8 cellular contexts compared by ENCODE assay signal in the genomic region with DNA sequence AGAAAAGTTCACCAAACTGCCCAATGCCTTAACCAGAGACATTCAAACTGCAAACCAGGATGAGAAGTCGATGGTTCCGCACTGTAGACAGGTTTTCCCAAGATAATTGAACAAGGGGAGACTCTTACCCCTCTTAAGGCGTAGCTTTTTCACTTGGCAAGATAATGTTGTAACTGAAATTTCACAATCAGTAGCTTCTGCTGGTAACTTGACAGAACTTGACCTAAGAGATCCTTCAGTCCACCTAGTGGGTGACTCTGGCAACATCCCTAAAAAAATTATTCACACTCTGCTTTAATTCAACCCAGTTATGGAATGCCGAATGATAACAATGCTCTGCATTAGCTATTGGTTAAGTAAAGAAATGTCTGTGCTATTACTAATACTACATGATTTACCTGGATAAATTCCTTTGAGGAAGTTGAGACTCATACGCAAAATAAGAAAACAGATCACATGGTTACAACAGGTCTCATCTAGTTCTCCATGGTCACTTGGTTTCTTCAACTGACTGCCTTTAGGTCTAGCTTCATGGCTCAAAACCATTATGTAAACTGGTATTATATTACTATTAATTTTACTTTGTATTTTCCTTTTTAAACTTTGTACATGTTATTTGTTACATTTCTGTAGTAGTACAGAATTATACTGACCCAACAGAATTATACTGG. TPM values are rescaled to one million over a fixed set of nuclear protein-coding genes. Genes with fewer than 3 reads are reported as not detected.
DNase-seq lines count a peak whose midpoint lies in the region; ATAC-seq, FAIRE-seq and TF ChIP-seq lines count a peak whose summit lies in the region.

No MANE protein-coding gene starts in this region.

- H3K4me3 Mint-ChIP-seq in CD8-positive, alpha-beta memory T cell = no peak overlapping the region

- POLR2A ChIA-PET in K562 (lab: Yijun Ruan, JAX) = interaction anchor here (0.9 to 1.7 kb wide), 5 partner anchors 8 to 334 kb away, joined by 3 to 5 read pairs (median 5); a partner anchor contains a TSS
- POLR2A ChIA-PET in CD8-positive, alpha-beta memory T cell (lab: Charles Lee) = interaction anchor here (0.6 kb wide), 1 partner anchor 477 kb away, joined by 4 read pairs; no protein-coding TSS in a partner anchor

- no peaks in the 10 kb centered on the region for H3K36me3 Mint-ChIP-seq in CD8-positive, alpha-beta memory T cell

- H4K20me1 ChIP-seq in K562 (replicated peaks; ENCODE audit: control insufficient read depth, insufficient read depth, low read length) = no peaks in the 10 kb centered on the region; the same call in 1 of the 2 replicates

- peak overlapping the region; percentile 54 for H3K4me2 ChIP-seq in K562 (ENCODE audit: insufficient read depth, low read length)

- TF ChIP-seq EP300 in K562 (IDR thresholded peaks at IDR 0.05; ENCODE audit: low read length) = no peak
- TF ChIP-seq EP300 in ovary (IDR thresholded peaks at IDR 0.05) = no peak

- H3K9me3 Mint-ChIP-seq in CD8-positive, alpha-beta memory T cell = no peaks in the 10 kb centered on the region

- H3K4me1 ChIP-seq in K562 (replicated peaks in 1 of 2; ENCODE audit: control insufficient read depth in 2 of 2, insufficient read depth in 2 of 2, low read length in 2 of 2) = peaks cover 11 to 27% of the 10 kb centered on the region in 2 experiments
- H3K4me1 ChIP-seq in ovary (ENCODE audit: insufficient read depth) = peaks cover 7% of the 10 kb centered on the region
- H3K4me1 ChIP-seq in CD8-positive, alpha-beta memory T cell (ENCODE audit: insufficient read depth, low read length) = no peaks in the 10 kb centered on the region

- H3K27ac ChIP-seq in K562 (ENCODE audit: extremely low read depth, low read depth, low read length) (peak overlapping the region; percentile 64), ovary (no peak overlapping the region)
- H3K27ac ChIP-seq in CD8-positive, alpha-beta memory T cell (ENCODE audit: low read depth, low read length) = no peak overlapping the region

- 9% methylated on average over 5 of the region's 5 CpGs for whole genome bisulfite sequencing in K562 (ENCODE audit: insufficient coverage, low coverage, missing lambda C conversion rate)
- WGBS in ovary, 3 donors = 74 to 82% (median 78%) methylated on average over 5 of the region's 5 CpGs

- no peak overlapping the region for H3K27ac Mint-ChIP-seq in CD8-positive, alpha-beta memory T cell

- CTCF ChIA-PET in K562 (lab: Yijun Ruan, JAX; ENCODE audit: low intra/inter-chr PET ratio) = interaction anchor here (0.9 to 1.1 kb wide), 2 partner anchors 68 to 69 kb away, joined by 4 to 5 read pairs; no protein-coding TSS in a partner anchor
- CTCF ChIA-PET in CD8-positive, alpha-beta memory T cell (lab: Charles Lee) = interaction anchor here (1.2 kb wide), 1 partner anchor 137 kb away, joined by 3 read pairs; no protein-coding TSS in a partner anchor

- TF ChIP-seq CTCF in K562 (IDR thresholded peaks at IDR 0.05 in 2 of 3, conservative IDR thresholded peaks at IDR 0.05 in 1 of 3; ENCODE audit: insufficient read depth in 2 of 3, low read depth in 1 of 3, low read length in 3 of 3) (peak; percentile 49 to 77 (median 75); a peak in 5 of 6 replicates), ovary (IDR thresholded peaks at IDR 0.05) (peak in 1 of 3 donors; percentile 15)

- no peaks in the 10 kb centered on the region for H3K27me3 Mint-ChIP-seq in CD8-positive, alpha-beta memory T cell

- H3K4me3 ChIP-seq in K562 (no peak overlapping the region), ovary (no peak overlapping the region)
- no peak overlapping the region for H3K4me3 ChIP-seq in CD8-positive, alpha-beta memory T cell (ENCODE audit: low read length)

- peak; percentile 90 for FAIRE-seq in K562 (lab: Jason Lieb, UNC)

- H3K79me2 ChIP-seq in K562 (ENCODE audit: control insufficient read depth, insufficient read depth, low read length) = peaks cover 95% of the 10 kb centered on the region

- no peaks in the 10 kb centered on the region for H3K27me3 ChIP-seq in K562 (ENCODE audit: control insufficient read depth in 2 of 2, insufficient read depth in 2 of 2, low read length in 2 of 2)
- no peaks in the 10 kb centered on the region for H3K27me3 ChIP-seq in ovary
- H3K27me3 ChIP-seq in CD8-positive, alpha-beta memory T cell (ENCODE audit: insufficient read depth, low read length, poor library complexity, severe bottlenecking) = no peaks in the 10 kb centered on the region

- peak; percentile 50 for DNase-seq in GM03348 (ENCODE audit: low spot score)
- peak; percentile 60 for DNase-seq in LHCN-M2 (ENCODE audit: low read depth)
- peak in 3 of 4 experiments; percentile 18 to 69 (median 62) for DNase-seq in K562 (ENCODE audit: extremely low read depth in 1 of 4, low spot score in 3 of 4)
- DNase-seq in left lobe of liver (ENCODE audit: low spot score) = no peak
- no peak for DNase-seq in ovary
- no peak for DNase-seq in CD8-positive, alpha-beta memory T cell
- DNase-seq in NCI-H2081 (lab: John Stamatoyannopoulos, UW) = no peak

- BruUV-seq in K562 (replicated peaks; lab: Mats Ljungman, UMichigan) = no TSS peak

- intact Hi-C loops in K562 (cut with micrococcal nuclease) (loop anchor here (1.0 kb wide), 1 partner anchor 69 kb away; no protein-coding TSS in a partner anchor), ovary (cut with DNase I) (loop anchor here in 1 of 4 donors (10.0 kb wide), 1 partner anchor 53 kb away; no protein-coding TSS in a partner anchor)

- H2AFZ ChIP-seq in K562 (ENCODE audit: low read depth, low read length) = peak overlapping the region; percentile 14

- peak; percentile 76 for ATAC-seq in K562
- ATAC-seq in left lobe of liver = peak; percentile 87
- ATAC-seq in GM21367 (IDR thresholded peaks at IDR 0.05; ENCODE audit: unreplicated experiment) = no peak

- peaks cover 2% of the 10 kb centered on the region; the same call in 1 of the 3 replicates for H3K36me3 ChIP-seq in K562 (ENCODE audit: control insufficient read depth, insufficient read depth, low read length)
- H3K36me3 ChIP-seq in ovary = no peaks in the 10 kb centered on the region
- no peaks in the 10 kb centered on the region for H3K36me3 ChIP-seq in CD8-positive, alpha-beta memory T cell (ENCODE audit: insufficient read depth, low read length)

- TF ChIP-seq RAD21 in K562 (CRISPR knock-in tag; conservative IDR thresholded peaks at IDR 0.05 in 1 of 2, IDR thresholded peaks at IDR 0.05 in 1 of 2) = peak; percentile 68 to 74

- H3K9ac ChIP-seq in K562 (ENCODE audit: insufficient read depth in 1 of 2, low read depth in 2 of 2, low read length in 2 of 2) = peak overlapping the region in 1 of 2 experiments; percentile 34; a peak in 1 of 4 replicates

- H3K9me1 ChIP-seq in K562 (ENCODE audit: control insufficient read depth, insufficient read depth, low read length) = no peaks in the 10 kb centered on the region

- in situ Hi-C loops in K562 (cut with MboI) = loop anchor here (10.0 kb wide), 1 partner anchor 63 kb away; no protein-coding TSS in a partner anchor

- peaks cover 15 to 32% (median 19%) of the 10 kb centered on the region in 3 donors for H3K4me1 Mint-ChIP-seq in CD8-positive, alpha-beta memory T cell

- TF ChIP-seq POLR2A in K562 (conservative IDR thresholded peaks at IDR 0.05) (no peak), ovary (IDR thresholded peaks at IDR 0.05) (no peak)

- H3K9me3 ChIP-seq in K562 (replicated peaks; ENCODE audit: control insufficient read depth, insufficient read depth, low read depth, low read length) = no peaks in the 10 kb centered on the region
- H3K9me3 ChIP-seq in ovary = no peaks in the 10 kb centered on the region
- H3K9me3 ChIP-seq in CD8-positive, alpha-beta memory T cell (ENCODE audit: low read length) = no peaks in the 10 kb centered on the region

TF ChIP-seq in K562, 482 proteins besides CTCF, POLR2A, EP300 and RAD21 (continues in another document):
- TF ChIP-seq ZNF707 (CRISPR knock-in tag; conservative IDR thresholded peaks at IDR 0.05) = no peak
- TF ChIP-seq SIX5 (IDR thresholded peaks at IDR 0.05; ENCODE audit: borderline replicate concordance in 1 of 2, insufficient read depth in 1 of 2, low read depth in 1 of 2, low read length in 2 of 2) = no peak
- no peak for TF ChIP-seq SETDB1 (IDR thresholded peaks at IDR 0.05; ENCODE audit: low read length)
- no peak for TF ChIP-seq SRSF9 (IDR thresholded peaks at IDR 0.05; ENCODE audit: borderline replicate concordance, low read depth, low read length)

RNA-seq across cellular contexts. Expression of a gene that starts 9.1 kb away (rescaled TPM):
- total RNA-seq in LHCN-M2 (2014; rRNA removed) (20.5 and 21.1 TPM in 2 replicates), K562 (2014; rRNA removed) (29.7 TPM in 2 replicates), K562 (2014; rRNA removed; fragmentation: Illumina TruSeq; extraction: Trizol) (58.7 and 71.2 TPM in 2 replicates), K562 (2015; rRNA removed; fragmentation: Illumina TruSeq; extraction: Trizol) (47.5 and 51.3 TPM in 2 replicates), K562 (2021) (43.4 and 43.5 TPM in 2 replicates), left lobe of liver (14.3 TPM), ovary (10 to 100 TPM; 41.7 to 66.8 (median 53.0) TPM)
- 7.1 TPM for polyA plus RNA-seq in LHCN-M2 (2012)
- total RNA-seq in K562 (2011; cell fraction: chromatin; rRNA removed; ENCODE audit: low replicate concordance) = 57.5 and 146 TPM in 2 replicates
- total RNA-seq in K562 (2011; cell fraction: nucleolus; rRNA removed) = 30.2 and 35.3 TPM in 2 replicates
- total RNA-seq in K562 (2011; cell fraction: nucleoplasm; rRNA removed) = 66.7 and 117 TPM in 2 replicates
- polyA plus RNA-seq in K562 (2011; rRNA removed) (48.7 and 54.3 TPM in 2 replicates), K562 (2014; fragmentation: Illumina TruSeq; extraction: Trizol) (37.9 and 41.6 TPM in 2 replicates), K562 (2014; fragmentation: Nextera tagmentation; extraction: Ambion mirVana) (10 to 100 TPM in 1 of 2 experiments, 1 to 10 TPM in 1; 9.4 to 18.0 TPM), K562 (2014; rRNA removed) (29.1 and 30.3 TPM in 2 replicates), ovary (10 to 100 TPM; 28.8 to 39.4 TPM)
- 22.0 and 25.1 TPM in 2 replicates for polyA plus RNA-seq in K562 (2011; cell fraction: cytosol; rRNA removed)
- 34.1 and 37.9 TPM in 2 replicates for polyA plus RNA-seq in K562 (2011; cell fraction: nucleus; rRNA removed)
- polyA plus RNA-seq in K562 (2012) = 25.8 and 27.5 TPM in 2 replicates
- 80.9 and 88.5 TPM in 2 replicates for polyA minus RNA-seq in K562 (2011; rRNA and poly(A)+ RNA removed)
- 32.9 and 33.7 TPM in 2 replicates for polyA minus RNA-seq in K562 (2011; cell fraction: cytosol; rRNA and poly(A)+ RNA removed)
- polyA minus RNA-seq in K562 (2011; cell fraction: nucleus; rRNA and poly(A)+ RNA removed) = 28.0 and 46.7 TPM in 2 replicates
- 10 to 100 TPM; 26.6 to 27.4 TPM for total RNA-seq in CD8-positive, alpha-beta memory T cell
- polyA plus RNA-seq in CD8-positive, alpha-beta memory T cell = 32.5 TPM

Comparison
In these comparisons a context has a peak if more than half of its experiments do, and no peak if none do; other contexts are left out.
1. DNase-seq: peak in GM03348 (single experiment), LHCN-M2 (single experiment) and K562 (3 of 4); none in left lobe of liver (single experiment), ovary (0 of 5), CD8-positive, alpha-beta memory T cell (0 of 5) and NCI-H2081 (0 of 2).